Comparison of ENCODE assay signal across 26 cellular contexts in genomic region chr2:45370367-45370766, GRCh38.
DNase-seq lines count a peak whose midpoint lies in the region; ATAC-seq and TF ChIP-seq lines count a peak whose summit lies in the region.
"Had no signal": no experiment of that assay in that cellular context is flagged by ENCODE, and none has a peak within 500 bp of the region (broad histone marks: within the 10 kb centered on the region; RNA-seq: fewer than 3 reads in every experiment).

No MANE protein-coding gene starts in this region.

- H3K27ac ChIP-seq in GM23248 (no peak overlapping the region), OCI-LY7 (ENCODE audit: low read depth, low read length, poor library complexity, severe bottlenecking) (no peak overlapping the region), GM23338 (ENCODE audit: low read depth) (no peak overlapping the region)
- H3K27ac ChIP-seq: testis, uterus had no signal

- CTCF ChIA-PET in OCI-LY7 (lab: Charles Lee; ENCODE audit: unreplicated experiment): no interaction called here

- no peaks in the 10 kb centered on the region for H3K36me3 Mint-ChIP-seq in GM23338 (ENCODE audit: low read depth)
- H3K36me3 Mint-ChIP-seq: activated naive CD4-positive, alpha-beta T cell treated with anti-CD3 and anti-CD28 coated beads, Interleukin-2, amount 10 ng/mL, durations not matched to agents 7 days and 5 days; mesothelial cell of epicardium; naive B cell; stimulated activated naive B cell treated with anti-CD40 and anti-IgM and Interleukin-4, amounts not matched to agents 10 μg/mL and 1 μg/mL and 100 μg/mL, for 72 hours had no signal

- H3K4me3 Mint-ChIP-seq in GM23338: no peak overlapping the region
- H3K4me3 Mint-ChIP-seq: activated B cell treated with CpG ODN at 0.5 μM for 24 hours; activated naive CD4-positive, alpha-beta T cell treated with anti-CD3 and anti-CD28 coated beads, Interleukin-2, amount 10 ng/mL, durations not matched to agents 7 days and 5 days; activated T-cell treated with anti-CD3 and anti-CD28 coated beads, Interleukin-2, amount 50 U/mL, for 72 hours; dendritic cell treated with granulocyte-macrophage colony-stimulating factor and Interleukin-4, amounts not matched to agents 40 ng/mL and 50 ng/mL, for 4 days; mesothelial cell of epicardium; naive B cell; stimulated activated naive B cell treated with anti-CD40 and anti-IgM and Interleukin-4, amounts not matched to agents 10 μg/mL and 1 μg/mL and 100 μg/mL, for 72 hours had no signal

- H3K36me3 ChIP-seq in GM23248 (ENCODE audit: low read depth) (no peaks in the 10 kb centered on the region), OCI-LY7 (ENCODE audit: insufficient read depth, low read length) (no peaks in the 10 kb centered on the region), GM23338 (ENCODE audit: insufficient read depth) (no peaks in the 10 kb centered on the region)
- H3K36me3 ChIP-seq: uterus had no signal

- no peak for ATAC-seq in GM23338
- ATAC-seq: activated T-cell treated with anti-CD3 and anti-CD28 coated beads, Interleukin-2, amount 50 U/mL, for 72 hours; GM12878; stimulated activated naive B cell treated with anti-CD40 and anti-IgM and Interleukin-4, amounts not matched to agents 10 μg/mL and 1 μg/mL and 100 μg/mL, for 72 hours had no signal

- no peaks in the 10 kb centered on the region for H3K27me3 Mint-ChIP-seq in GM23338 (ENCODE audit: insufficient read depth, low read depth, poor library complexity)
- H3K27me3 Mint-ChIP-seq: dendritic cell treated with granulocyte-macrophage colony-stimulating factor and Interleukin-4, amounts not matched to agents 40 ng/mL and 50 ng/mL, for 4 days; naive B cell; stimulated activated naive B cell treated with anti-CD40 and anti-IgM and Interleukin-4, amounts not matched to agents 10 μg/mL and 1 μg/mL and 100 μg/mL, for 72 hours had no signal

- no peaks in the 10 kb centered on the region for H3K79me2 ChIP-seq in GM23248 (ENCODE audit: insufficient read depth)
- no peaks in the 10 kb centered on the region for H3K79me2 ChIP-seq in OCI-LY7 (ENCODE audit: insufficient read depth, low read depth, low read length)
- H3K79me2 ChIP-seq in GM23338 (replicated peaks; ENCODE audit: insufficient read depth): no peaks in the 10 kb centered on the region

- 0 out of 2 replicates have a peak, but pooled peaks cover 6% of the 10 kb centered on the region for H3F3A ChIP-seq in GM23248 (ENCODE audit: insufficient read depth)
- no peaks in the 10 kb centered on the region for H3F3A ChIP-seq in GM23338 (replicated peaks; ENCODE audit: low read depth)

- no peak overlapping the region for H3K27ac Mint-ChIP-seq in GM23338
- H3K27ac Mint-ChIP-seq: activated B cell treated with CpG ODN at 0.5 μM for 24 hours; activated naive CD4-positive, alpha-beta T cell treated with anti-CD3 and anti-CD28 coated beads, Interleukin-2, amount 10 ng/mL, durations not matched to agents 7 days and 5 days; activated T-cell treated with anti-CD3 and anti-CD28 coated beads, Interleukin-2, amount 50 U/mL, for 72 hours; dendritic cell treated with granulocyte-macrophage colony-stimulating factor and Interleukin-4, amounts not matched to agents 40 ng/mL and 50 ng/mL, for 4 days; mesothelial cell of epicardium; stimulated activated naive B cell treated with anti-CD40 and anti-IgM and Interleukin-4, amounts not matched to agents 10 μg/mL and 1 μg/mL and 100 μg/mL, for 72 hours had no signal

- H2AFZ ChIP-seq in GM23248: no peak overlapping the region
- peak overlapping the region; percentile 62 for H2AFZ ChIP-seq in OCI-LY7 (ENCODE audit: low read length)
- H2AFZ ChIP-seq in GM23338: no peak overlapping the region

- H3K9ac ChIP-seq in GM23248: no peak overlapping the region

- no peaks in the 10 kb centered on the region for H3K4me1 ChIP-seq in GM23248 (ENCODE audit: insufficient read depth)
- H3K4me1 ChIP-seq in OCI-LY7 (ENCODE audit: insufficient read depth, low read length, poor library complexity, severe bottlenecking): peaks cover 11% of the 10 kb centered on the region
- no peaks in the 10 kb centered on the region; the same call in 1 of the 2 replicates for H3K4me1 ChIP-seq in GM23338 (ENCODE audit: insufficient read depth)
- H3K4me1 ChIP-seq: testis, uterus had no signal

- H3K9me3 ChIP-seq in GM23248 (ENCODE audit: low read depth) (peaks cover 4% of the 10 kb centered on the region), OCI-LY7 (ENCODE audit: low read length) (0 out of 2 replicates have a peak, but pooled peaks cover 5% of the 10 kb centered on the region)
- H3K9me3 ChIP-seq: testis, uterus had no signal

- 63 to 67% methylated on average over 2 of the region's 2 CpGs for WGBS in GM23248 (ENCODE audit: low coverage in 1 of 2, low lambda C conversion rate in 2 of 2, missing lambda C conversion rate in 2 of 2), 2 experiments

- in situ Hi-C loops in GM23248 (cut with MboI): no loop called here

- H3K9me3 Mint-ChIP-seq in GM23338: no peaks in the 10 kb centered on the region
- H3K9me3 Mint-ChIP-seq: activated B cell treated with CpG ODN at 0.5 μM for 24 hours; activated naive CD4-positive, alpha-beta T cell treated with anti-CD3 and anti-CD28 coated beads, Interleukin-2, amount 10 ng/mL, durations not matched to agents 7 days and 5 days; activated T-cell treated with anti-CD3 and anti-CD28 coated beads, Interleukin-2, amount 50 U/mL, for 72 hours; dendritic cell treated with granulocyte-macrophage colony-stimulating factor and Interleukin-4, amounts not matched to agents 40 ng/mL and 50 ng/mL, for 4 days had no signal

- H3K9me2 ChIP-seq in GM23248 (ENCODE audit: insufficient read depth): no peaks in the 10 kb centered on the region
- no peaks in the 10 kb centered on the region for H3K9me2 ChIP-seq in OCI-LY7 (ENCODE audit: insufficient read depth, low read length)
- no peaks in the 10 kb centered on the region for H3K9me2 ChIP-seq in GM23338 (ENCODE audit: insufficient read depth)

- peaks cover 2% of the 10 kb centered on the region; the same call in 1 of the 3 replicates for H3K4me1 Mint-ChIP-seq in GM23338
- H3K4me1 Mint-ChIP-seq: activated B cell treated with CpG ODN at 0.5 μM for 24 hours; activated naive CD4-positive, alpha-beta T cell treated with anti-CD3 and anti-CD28 coated beads, Interleukin-2, amount 10 ng/mL, durations not matched to agents 7 days and 5 days; naive B cell; stimulated activated naive B cell treated with anti-CD40 and anti-IgM and Interleukin-4, amounts not matched to agents 10 μg/mL and 1 μg/mL and 100 μg/mL, for 72 hours had no signal

- no peak overlapping the region for H3K4me2 ChIP-seq in GM23248 (ENCODE audit: unreplicated experiment)
- no peak overlapping the region for H3K4me2 ChIP-seq in OCI-LY7 (ENCODE audit: low read length)
- no peak overlapping the region for H3K4me2 ChIP-seq in GM23338

- H3K27me3 ChIP-seq in GM23248 (replicated peaks; ENCODE audit: insufficient read depth) (no peaks in the 10 kb centered on the region), GM23338 (ENCODE audit: insufficient read depth) (no peaks in the 10 kb centered on the region)
- H3K27me3 ChIP-seq: testis, uterus had no signal

- no peaks in the 10 kb centered on the region for H4K20me1 ChIP-seq in GM23248 (ENCODE audit: insufficient read depth)
- no peaks in the 10 kb centered on the region for H4K20me1 ChIP-seq in OCI-LY7 (ENCODE audit: insufficient read depth, low read length)
- no peaks in the 10 kb centered on the region for H4K20me1 ChIP-seq in GM23338 (replicated peaks; ENCODE audit: insufficient read depth)

- intact Hi-C loops in OCI-LY7 (cut with micrococcal nuclease; ENCODE audit: unreplicated experiment): no loop called here

- H3K4me3 ChIP-seq in GM23248 (no peak overlapping the region), OCI-LY7 (ENCODE audit: low read depth, low read length, poor library complexity, severe bottlenecking) (no peak overlapping the region), fibroblast of the aortic adventitia (ENCODE audit: low read depth, low read length) (no peak overlapping the region), GM23338 (no peak overlapping the region)
- H3K4me3 ChIP-seq: GM12878, testis, uterus had no signal

- POLR2A ChIA-PET in OCI-LY7 (lab: Charles Lee): interaction anchor here (1.1 to 1.2 kb wide), 3 partner anchors 10 to 87 kb away, joined by 3 to 5 read pairs (median 4); no protein-coding TSS in a partner anchor

- BruUV-seq in OCI-LY7 (replicated peaks; lab: Mats Ljungman, UMichigan): no TSS peak

- TF ChIP-seq CTCF in OCI-LY7 (conservative IDR thresholded peaks at IDR 0.05; ENCODE audit: low read length) (no peak), fibroblast of the aortic adventitia (IDR thresholded peaks at IDR 0.05; ENCODE audit: insufficient read depth, low read length) (no peak), GM23338 (conservative IDR thresholded peaks at IDR 0.05; ENCODE audit: low read depth in 2 of 2) (no peak)

- DNase-seq in GM23248: peak; percentile 39
- DNase-seq in OCI-LY7 (ENCODE audit: low spot score): no peak
- DNase-seq in astrocyte of the hippocampus (ENCODE audit: low read depth, low spot score): peak; percentile 32
- peak; percentile 77 for DNase-seq in fibroblast of the aortic adventitia (ENCODE audit: low read depth)
- no peak for DNase-seq in NCI-H774 (lab: John Stamatoyannopoulos, UW)
- DNase-seq in GM23338 (ENCODE audit: low spot score): no peak
- no peak for DNase-seq in iPS-NIHi7 (ENCODE audit: extremely low spot score)
- no peak for DNase-seq in COR-L47 (lab: John Stamatoyannopoulos, UW)
- DNase-seq: activated B cell treated with CpG ODN at 0.5 μM for 24 hours; activated CD4-positive, alpha-beta T cell treated with anti-CD3 and anti-CD28 coated beads, Interleukin-2, amount 50 U/mL, for 1 hour; activated naive CD4-positive, alpha-beta T cell treated with anti-CD3 and anti-CD28 coated beads, Interleukin-2, amount 10 ng/mL, durations not matched to agents 7 days and 5 days; activated T-cell treated with anti-CD3 and anti-CD28 coated beads, Interleukin-2, amount 50 U/mL, for 72 hours; GOT3; kidney; naive B cell; NCI-H1417 treated with DMSO at 0.1 percent for 48 hours; NCI-H2107; NCI-H446; nucleus accumbens; stimulated activated CD4-positive, alpha-beta T cell treated with anti-CD3 and anti-CD28 coated beads, Interleukin-4, amount 100 ng/mL, for 4 hours; stimulated activated naive B cell treated with anti-CD40 and anti-IgM and Interleukin-4, amounts not matched to agents 10 μg/mL and 1 μg/mL and 100 μg/mL, for 72 hours; testis; uterus had no signal

TF ChIP-seq in GM23338, 12 proteins besides CTCF, POLR2A, EP300 and RAD21 (continues in another document):
- TF ChIP-seq ETS1 (IDR thresholded peaks at IDR 0.05) (no peak), EZH2phosphoT487 (IDR thresholded peaks at IDR 0.05; ENCODE audit: unreplicated experiment) (no peak)

Comparison
In these comparisons a context has a peak if more than half of its experiments do, and no peak if none do; other contexts are left out.
1. DNase-seq: peak in GM23248 (single experiment), astrocyte of the hippocampus (single experiment) and fibroblast of the aortic adventitia (single experiment); none in OCI-LY7 (single experiment), NCI-H774 (single experiment), GM23338 (single experiment), iPS-NIHi7 (single experiment) and COR-L47 (single experiment).